In genomic region chr6:143253630-143254029, GRCh38 we compare ENCODE assay signal across 24 cellular contexts.
"Had no signal": no experiment of that assay in that cellular context is flagged by ENCODE, and none has a peak within 500 bp of the region (broad histone marks: within the 10 kb centered on the region; RNA-seq: fewer than 3 reads in every experiment).

No MANE protein-coding gene starts in this region.

- ATAC-seq: activated CD4-positive, CD25-positive, alpha-beta regulatory T cell treated with anti-CD3 and anti-CD28 coated beads, Interleukin-2, amount 50 U/mL, for 24 hours; activated T-cell treated with anti-CD3 and anti-CD28 coated beads, Interleukin-2, amount 50 U/mL, for 4 hours; Panc1; Right ventricle myocardium inferior had no signal

- H3K9me3 ChIP-seq: adrenal gland, MG63, SK-N-SH had no signal

- H3K4me1 ChIP-seq: adrenal gland had no signal

- H3K9ac ChIP-seq: KMS-11, SK-N-SH had no signal

- H3K4me3 Mint-ChIP-seq: activated naive CD4-positive, alpha-beta T cell treated with anti-CD3 and anti-CD28 coated beads, Interleukin-2, amount 10 ng/mL, durations not matched to agents 7 days and 5 days; activated naive CD8-positive, alpha-beta T cell treated with anti-CD3 and anti-CD28 coated beads for 36 hours; activated T-cell treated with anti-CD3 and anti-CD28 coated beads, Interleukin-2, amount 50 U/mL, for 4 hours had no signal

- H3K36me3 ChIP-seq: adrenal gland, MG63 had no signal

- H3K27me3 ChIP-seq: adrenal gland, MG63 had no signal

- H3K27me3 Mint-ChIP-seq: activated naive CD4-positive, alpha-beta T cell treated with anti-CD3 and anti-CD28 coated beads, Interleukin-2, amount 10 ng/mL, durations not matched to agents 7 days and 5 days; activated naive CD8-positive, alpha-beta T cell treated with anti-CD3 and anti-CD28 coated beads for 36 hours had no signal

- H3K36me3 Mint-ChIP-seq: activated naive CD4-positive, alpha-beta T cell treated with anti-CD3 and anti-CD28 coated beads, Interleukin-2, amount 10 ng/mL, durations not matched to agents 7 days and 5 days had no signal

- H3K27ac ChIP-seq: adrenal gland, KMS-11, VCaP had no signal

- H3K4me3 ChIP-seq: adrenal gland, MG63 had no signal

- H3K27ac Mint-ChIP-seq: activated naive CD4-positive, alpha-beta T cell treated with anti-CD3 and anti-CD28 coated beads, Interleukin-2, amount 10 ng/mL, durations not matched to agents 7 days and 5 days; activated naive CD8-positive, alpha-beta T cell treated with anti-CD3 and anti-CD28 coated beads for 36 hours had no signal

- H3K4me2 ChIP-seq: KMS-11, SK-N-SH had no signal

- DNase-seq: activated CD4-positive, alpha-beta T cell treated with anti-CD3 and anti-CD28 coated beads for 48 hours; activated CD4-positive, alpha-beta T cell treated with anti-CD3 and anti-CD28 coated beads, Interleukin-2, amount 50 U/mL, for 48 hours; activated gamma-delta T cell; activated naive CD4-positive, alpha-beta T cell treated with anti-CD3 and anti-CD28 coated beads, Interleukin-2, amount 10 ng/mL, durations not matched to agents 7 days and 5 days; activated naive CD8-positive, alpha-beta T cell treated with anti-CD3 and anti-CD28 coated beads for 36 hours; activated T-cell treated with anti-CD3 and anti-CD28 coated beads, Interleukin-2, amount 50 U/mL, for 4 hours; adrenal gland; anterior cingulate cortex; MG63; NCI-H1105; NCI-H1436; NCI-H187; NCI-H2081; NCI-H510A treated with DMSO at 0.1 percent for 48 hours; NK-92 treated with Interleukin-12 subunit alpha and Interleukin-12 subunit beta, amount 100 ng/mL, for 24 hours; OCI-M1; RPMI8226; SK-N-SH; T-helper 1 cell had no signal

- H3K9me3 Mint-ChIP-seq: activated naive CD4-positive, alpha-beta T cell treated with anti-CD3 and anti-CD28 coated beads, Interleukin-2, amount 10 ng/mL, durations not matched to agents 7 days and 5 days; activated T-cell treated with anti-CD3 and anti-CD28 coated beads, Interleukin-2, amount 50 U/mL, for 4 hours had no signal

- H3K4me1 Mint-ChIP-seq: activated naive CD4-positive, alpha-beta T cell treated with anti-CD3 and anti-CD28 coated beads, Interleukin-2, amount 10 ng/mL, durations not matched to agents 7 days and 5 days had no signal
